8 cellular contexts compared by ENCODE assay signal in genomic region chr12:104138747-104139186, GRCh38. TPM values are rescaled to one million over a fixed set of nuclear protein-coding genes. Genes with fewer than 3 reads are reported as not detected.
DNase-seq lines count a peak whose midpoint lies in the region; FAIRE-seq and TF ChIP-seq lines count a peak whose summit lies in the region.

No MANE protein-coding gene starts in this region.

- intact Hi-C loops in kidney (cut with DNase I) (no loop called here), posterior vena cava (cut with DNase I) (no loop called here)

- no peaks in the 10 kb centered on the region for H3K36me3 ChIP-seq in kidney (ENCODE audit: control insufficient read depth in 1 of 2, insufficient read depth in 2 of 2, low read length in 2 of 2)
- peaks cover 3% of the 10 kb centered on the region for H3K36me3 ChIP-seq in thymus (ENCODE audit: control insufficient read depth, insufficient read depth)

- DNase-seq in activated CD8-positive, alpha-beta memory T cell treated with anti-CD3 and anti-CD28 coated beads, Interleukin-2, amount 50 U/mL, for 48 hours = peak; percentile 54
- no peak for DNase-seq in activated CD8-positive, alpha-beta memory T cell treated with anti-CD3 and anti-CD28 coated beads for 24 hours
- no peak for DNase-seq in astrocyte of the spinal cord (ENCODE audit: low read depth, low spot score)
- no peak for DNase-seq in kidney
- DNase-seq in stimulated activated CD4-positive, alpha-beta T cell treated with anti-CD3 and anti-CD28 coated beads, Interleukin-2, amount 100 ng/mL, for 48 hours = no peak
- DNase-seq in posterior vena cava (ENCODE audit: low spot score) = no peak
- DNase-seq in OCI-M2 (lab: John Stamatoyannopoulos, UW; ENCODE audit: unreplicated experiment) = no peak

- H3K4me3 ChIP-seq in astrocyte of the spinal cord (ENCODE audit: low read depth, low read length) (peak overlapping the region; percentile 38), kidney (ENCODE audit: low read length in 2 of 2) (peak overlapping the region in 1 of 2 donors; percentile 54), thymus (ENCODE audit: low read length) (peak overlapping the region; percentile 84)

- H3K4me1 ChIP-seq in kidney (ENCODE audit: control insufficient read depth in 1 of 2, insufficient read depth in 1 of 2, low read depth in 1 of 2, low read length in 2 of 2) (peaks cover 7 to 8% of the 10 kb centered on the region in 2 donors), thymus (ENCODE audit: control insufficient read depth, insufficient read depth, low read length) (peaks cover 4% of the 10 kb centered on the region)

- H3K9ac ChIP-seq in kidney (ENCODE audit: low read length in 2 of 2) = peak overlapping the region; percentile 0 to 53

- TF ChIP-seq CTCF in astrocyte of the spinal cord (IDR thresholded peaks at IDR 0.05; ENCODE audit: low read depth, low read length) = no peak
- no peak for TF ChIP-seq CTCF in kidney (IDR thresholded peaks at IDR 0.05; ENCODE audit: borderline replicate concordance, extremely low read depth, insufficient read depth)

- FAIRE-seq in kidney (lab: Jason Lieb, UNC) = no peak

- H3K9me3 ChIP-seq in kidney (ENCODE audit: control insufficient read depth in 1 of 2, low read length in 2 of 2) (no peaks in the 10 kb centered on the region), thymus (ENCODE audit: control insufficient read depth) (no peaks in the 10 kb centered on the region)

- H3K27ac ChIP-seq in kidney (ENCODE audit: low read depth in 2 of 2, low read length in 2 of 2) (peak overlapping the region; percentile 27 to 29), thymus (ENCODE audit: low read depth) (no peak overlapping the region)

- in situ Hi-C loops in astrocyte of the spinal cord (cut with HindIII; ENCODE audit: low sequenced_read_pairs) = no loop called here

- H3K27me3 ChIP-seq in thymus (ENCODE audit: control insufficient read depth, insufficient read depth) = no peaks in the 10 kb centered on the region

- WGBS in thymus = 95% methylated on average over 9 of the region's 9 CpGs

RNA-seq across cellular contexts. Expression of gene NFYB, which starts 0.8 kb away (rescaled TPM):
- total RNA-seq in kidney = 31.1 TPM
- 24.6 TPM for polyA plus RNA-seq in kidney (ENCODE audit: insufficient read depth, low read depth, low replicate concordance)
- polyA plus RNA-seq in thymus = 37.1 TPM
- total RNA-seq in posterior vena cava = 10 to 100 TPM; 52.6 to 60.5 TPM
